8 cellular contexts compared by ENCODE assay signal in genomic region chr6:5997420-5998093, GRCh38. TPM values are rescaled to one million over a fixed set of nuclear protein-coding genes. Genes with fewer than 3 reads are reported as not detected.
DNase-seq lines count a peak whose midpoint lies in the region; ATAC-seq, FAIRE-seq and TF ChIP-seq lines count a peak whose summit lies in the region.

No MANE protein-coding gene starts in this region.

- peaks cover 97% of the 10 kb centered on the region for H3K27me3 ChIP-seq in colonic mucosa

- H3K27me3 Mint-ChIP-seq in mesothelial cell of epicardium (ENCODE audit: low read depth): peaks cover 100% of the 10 kb centered on the region

- FAIRE-seq in GM12891 (lab: Jason Lieb, UNC): peak; percentile 40

- DNase-seq in GM12891 (ENCODE audit: insufficient read length, low spot score): no peak
- peak; percentile 15 to 62 for DNase-seq in NOMO-1 (lab: John Stamatoyannopoulos, UW; ENCODE audit: unreplicated experiment in 2 of 2)
- DNase-seq in colonic mucosa: no peak
- DNase-seq in mesothelial cell of epicardium (ENCODE audit: low spot score in 2 of 2, unreplicated experiment in 2 of 2): no peak
- DNase-seq in NCI-H345 (lab: John Stamatoyannopoulos, UW): no peak
- no peak for DNase-seq in stimulated activated CD4-positive, alpha-beta T cell treated with anti-CD3 and anti-CD28 coated beads, Interleukin-15, amount 100 ng/mL, for 24 hours
- no peak for DNase-seq in activated CD4-positive, CD25-positive, alpha-beta regulatory T cell (lab: John Stamatoyannopoulos, UW)

- H3K36me3 ChIP-seq in colonic mucosa: no peaks in the 10 kb centered on the region

- peaks cover 35% of the 10 kb centered on the region for H3K4me1 Mint-ChIP-seq in mesothelial cell of epicardium

- peaks cover 4% of the 10 kb centered on the region for H3K36me3 Mint-ChIP-seq in mesothelial cell of epicardium

- peak overlapping the region in 1 of 2 donors; percentile 26 for H3K9ac ChIP-seq in colonic mucosa (ENCODE audit: low read depth in 2 of 2, low read length in 2 of 2)

- H3K4me1 ChIP-seq in colonic mucosa: peaks cover 16% of the 10 kb centered on the region

- TF ChIP-seq CTCF in colonic mucosa (IDR thresholded peaks at IDR 0.05): no peak
- no peak for TF ChIP-seq CTCF in mesothelial cell of epicardium (IDR thresholded peaks at IDR 0.05; ENCODE audit: unreplicated experiment)

- intact Hi-C loops in colonic mucosa (cut with DNase I): no loop called here

- H3K9me3 ChIP-seq in colonic mucosa: no peaks in the 10 kb centered on the region

- H3K9me3 Mint-ChIP-seq in mesothelial cell of epicardium: no peaks in the 10 kb centered on the region

- no peak overlapping the region for H3K27ac ChIP-seq in colonic mucosa

- peak overlapping the region; percentile 54 for H3K4me3 ChIP-seq in colonic mucosa

- peak overlapping the region; percentile 41 for H3K4me3 Mint-ChIP-seq in mesothelial cell of epicardium

- no peak for TF ChIP-seq POLR2A in GM12891 (IDR thresholded peaks at IDR 0.05; ENCODE audit: low read depth, low read length)

- no peak overlapping the region for H3K27ac Mint-ChIP-seq in mesothelial cell of epicardium

- no peak for ATAC-seq in HG02623 (IDR thresholded peaks at IDR 0.05; ENCODE audit: unreplicated experiment)

TF ChIP-seq in GM12891, 5 proteins besides CTCF, POLR2A, EP300 and RAD21:
- TF ChIP-seq POU2F2 (IDR thresholded peaks at IDR 0.05; ENCODE audit: low read depth, low read length) (no peak), SPI1 (IDR thresholded peaks at IDR 0.05; ENCODE audit: low read depth, low read length) (peak; percentile 36; the same call in 1 of the 2 replicates), POLR2AphosphoS5 (IDR thresholded peaks at IDR 0.05; ENCODE audit: low read depth, low read length) (no peak), TAF1 (IDR thresholded peaks at IDR 0.05; ENCODE audit: low read depth, low read length) (no peak), PAX5 (IDR thresholded peaks at IDR 0.05; ENCODE audit: insufficient read depth, low read length, severe bottlenecking) (no peak)

RNA-seq across cellular contexts. Expression of gene NRN1, which starts 9.2 kb away (rescaled TPM):
- 4.8 TPM for polyA plus RNA-seq in GM12891 (2012; ENCODE audit: low read depth, missing spikeins)
- total RNA-seq in colonic mucosa (1 to 10 TPM; 1.6 to 4.5 TPM), mesothelial cell of epicardium (not detected in 3 replicates)

Comparison
In these comparisons a context has a peak if more than half of its experiments do, and no peak if none do; other contexts are left out.
1. DNase-seq: peak in NOMO-1 (2 of 2); none in GM12891 (single experiment), colonic mucosa (single experiment), mesothelial cell of epicardium (0 of 2), NCI-H345 (single experiment), stimulated activated CD4-positive, alpha-beta T cell treated with anti-CD3 and anti-CD28 coated beads, Interleukin-15, amount 100 ng/mL, for 24 hours (single experiment) and activated CD4-positive, CD25-positive, alpha-beta regulatory T cell (0 of 4).